In the genomic region with DNA sequence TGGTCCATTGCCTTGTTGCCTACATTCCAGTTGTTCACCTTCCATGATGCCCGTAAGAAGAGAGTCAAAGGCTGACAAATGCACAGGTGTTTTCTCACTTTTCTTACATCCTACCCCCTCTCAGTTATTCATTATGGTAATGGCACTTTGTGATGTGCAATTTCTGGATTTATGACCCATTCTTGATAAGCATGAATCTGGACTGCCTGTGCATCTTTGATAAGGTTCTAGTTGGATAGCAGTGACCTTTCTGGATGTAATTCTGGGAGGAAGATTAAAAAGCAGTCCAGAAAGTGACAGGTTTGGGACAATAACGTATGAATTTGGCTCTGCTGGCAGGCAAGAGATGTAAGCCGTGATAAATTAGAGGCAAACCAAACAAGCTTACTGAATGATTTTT, we compare ENCODE assay signal across 27 cellular contexts.
"Had no signal": no experiment of that assay in that cellular context is flagged by ENCODE, and none has a peak within 500 bp of the region (broad histone marks: within the 10 kb centered on the region; RNA-seq: fewer than 3 reads in every experiment).

No MANE protein-coding gene starts in this region.

- H3K36me3 ChIP-seq: stomach, suprapubic skin, thoracic aorta, thyroid gland, tibial artery, tibial nerve, transverse colon, upper lobe of left lung, upper lobe of right lung, uterus, vagina had no signal

- H3K27me3 ChIP-seq: stomach, suprapubic skin, testis, thyroid gland, tibial artery, tibial nerve, transverse colon, upper lobe of left lung, upper lobe of right lung, uterus, vagina had no signal

- H3K27ac ChIP-seq: stomach, suprapubic skin, testis, thoracic aorta, thyroid gland, tibial artery, tibial nerve, transverse colon, upper lobe of left lung, upper lobe of right lung, uterus, vagina had no signal

- DNase-seq: stimulated activated CD4-positive, alpha-beta T cell treated with anti-CD3 and anti-CD28 coated beads, Interleukin-2, amount 100 ng/mL, for 48 hours; stimulated activated CD4-positive, alpha-beta T cell treated with anti-CD3 and anti-CD28 coated beads, Interleukin-4, amount 100 ng/mL, for 1 hour; stimulated activated CD4-positive, alpha-beta T cell treated with anti-CD3 and anti-CD28 coated beads, Interleukin-4, amount 100 ng/mL, for 24 hours; stimulated activated CD4-positive, alpha-beta T cell treated with anti-CD3 and anti-CD28 coated beads, Interleukin-4, amount 100 ng/mL, for 4 hours; stimulated activated CD8-positive, alpha-beta memory T cell treated with anti-CD3 and anti-CD28 coated beads, Interleukin-4, amount 100 ng/mL, for 48 hours; stimulated activated naive B cell treated with anti-CD40 and anti-IgM and Interleukin-4, amounts not matched to agents 10 μg/mL and 1 μg/mL and 100 μg/mL, for 72 hours; stimulated activated naive CD4-positive, alpha-beta T cell; stimulated activated naive CD4-positive, alpha-beta T cell treated with Interleukin-2 at 50 U/mL for 16 hours; stimulated activated naive CD8-positive, alpha-beta T cell treated with anti-CD3 and anti-CD28 coated beads, Interleukin-15, amount 100 ng/mL, for 72 hours; stimulated activated naive CD8-positive, alpha-beta T cell treated with anti-CD3 and anti-CD28 coated beads, Interleukin-15, Interleukin-2, amounts not matched to agents 100 U/mL and 50 U/mL, for 24 hours; stomach; substantia nigra; testis; thyroid gland; tibial artery; transverse colon; trophoblast cell; upper lobe of left lung; upper lobe of right lung; uterus had no signal

- ATAC-seq: stimulated activated effector memory CD8-positive, alpha-beta T cell treated with anti-CD3 and anti-CD28 coated beads, Interleukin-12 subunit alpha, Interleukin-12 subunit beta, amount 100 ng/mL, for 72 hours; stimulated activated memory B cell treated with anti-CD40 and anti-IgM and Interleukin-4, amounts not matched to agents 10 μg/mL and 1 μg/mL and 100 μg/mL, for 72 hours; stimulated activated naive B cell treated with anti-CD40 and anti-IgM and Interleukin-4, amounts not matched to agents 10 μg/mL and 1 μg/mL and 100 μg/mL, for 72 hours; stimulated activated naive CD8-positive, alpha-beta T cell treated with anti-CD3 and anti-CD28 coated beads, Interleukin-15, amount 100 ng/mL, for 72 hours; stimulated activated naive CD8-positive, alpha-beta T cell treated with anti-CD3 and anti-CD28 coated beads, Interleukin-15, Interleukin-2, amounts not matched to agents 100 U/mL and 50 U/mL, for 24 hours; upper lobe of right lung had no signal

- H3K4me1 ChIP-seq: stomach, suprapubic skin, testis, thyroid gland, tibial artery, tibial nerve, transverse colon, upper lobe of left lung, upper lobe of right lung, uterus, vagina had no signal

- FAIRE-seq: urothelium cell line had no signal

- H3K4me3 ChIP-seq: stomach, suprapubic skin, testis, thoracic aorta, thyroid gland, tibial artery, tibial nerve, transverse colon, upper lobe of left lung, upper lobe of right lung, uterus, vagina had no signal

- H3K9me3 ChIP-seq: stomach, suprapubic skin, testis, thoracic aorta, thyroid gland, tibial artery, tibial nerve, transverse colon, upper lobe of left lung, upper lobe of right lung, uterus, vagina had no signal
